12 cellular contexts compared by ENCODE assay signal in the genomic region with DNA sequence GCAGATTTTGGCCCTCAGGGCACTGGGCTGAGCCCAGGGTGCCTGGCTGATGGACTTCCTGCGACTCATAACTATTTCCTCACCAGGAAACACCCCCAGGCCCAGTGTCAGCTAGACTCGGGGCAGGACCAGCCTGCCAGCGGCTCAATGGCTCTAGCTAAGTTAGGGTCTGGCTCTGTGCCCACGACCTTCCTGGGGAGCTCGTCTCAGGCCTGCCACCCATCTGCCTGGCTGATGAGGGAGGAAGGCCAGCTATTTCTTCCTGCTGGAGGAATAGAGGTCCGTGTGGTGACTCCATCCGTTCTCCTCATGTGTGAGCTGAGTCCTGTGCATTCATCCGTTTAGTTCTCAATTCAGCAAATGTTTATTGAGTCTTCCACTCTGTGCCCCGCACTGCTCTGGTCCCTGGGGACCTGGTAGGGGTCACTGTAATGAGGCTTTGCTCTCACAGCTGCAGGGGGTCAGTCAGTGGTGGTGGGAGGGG. TPM values are rescaled to one million over a fixed set of nuclear protein-coding genes. Genes with fewer than 3 reads are reported as not detected.
DNase-seq lines count a peak whose midpoint lies in the region; ATAC-seq, FAIRE-seq and TF ChIP-seq lines count a peak whose summit lies in the region.
"Had no signal": no experiment of that assay in that cellular context is flagged by ENCODE, and none has a peak within 500 bp of the region (broad histone marks: within the 10 kb centered on the region; RNA-seq: fewer than 3 reads in every experiment).

No MANE protein-coding gene starts in this region.

- H3K4me3 ChIP-seq in BLaER1 treated with 17β-estradiol and CSF1 and Interleukin-3, amounts not matched to agents 10 nM and 100 nM, result peak overlapping the region in 2 of 10 experiments; percentile 4 to 17; a peak in 1 of 20 replicates
- no peak overlapping the region for H3K4me3 ChIP-seq in H1 (ENCODE audit: extremely low read depth in 1 of 4, insufficient read depth in 2 of 4, low read depth in 3 of 4, low read length in 4 of 4)

- peaks cover 0 to 5% (median 0%) of the 10 kb centered on the region in 11 experiments; a peak in 1 of 22 replicates for H3K36me3 ChIP-seq in BLaER1 treated with 17β-estradiol and CSF1 and Interleukin-3, amounts not matched to agents 10 nM and 100 nM
- H3K36me3 ChIP-seq in H1 (ENCODE audit: control insufficient read depth in 2 of 4, insufficient read depth in 4 of 4, low read length in 3 of 4), result no peaks in the 10 kb centered on the region

- POLR2A ChIA-PET in H1 (lab: Charles Lee; ENCODE audit: partially characterized antibody), result interaction anchor here (0.6 to 1.6 kb wide), 4 partner anchors 7 to 26 kb away, joined by 3 to 5 read pairs (median 3); no protein-coding TSS in a partner anchor
- POLR2A ChIA-PET in CD4-positive, alpha-beta T cell (lab: Charles Lee), result no interaction called here

- no peak overlapping the region for H3K23ac ChIP-seq in H1 (ENCODE audit: insufficient read length)

- H4K8ac ChIP-seq in H1 (ENCODE audit: extremely low read depth, insufficient read depth, low read length), result no peak overlapping the region

- H3K27me3 Mint-ChIP-seq in mesothelial cell of epicardium (ENCODE audit: low read depth), result no peaks in the 10 kb centered on the region
- peaks cover 29% of the 10 kb centered on the region for H3K27me3 Mint-ChIP-seq in CD4-positive, alpha-beta T cell
- H3K27me3 Mint-ChIP-seq: activated CD8-positive, alpha-beta T cell treated with anti-CD3 and anti-CD28 coated beads for 36 hours had no signal

- in situ Hi-C loops in KBM-7 (cut with MboI; ENCODE audit: low pct_unique_long_range_greater_than_20kb, low sequenced_read_pairs) (no loop called here), G401 (cut with HindIII; ENCODE audit: low sequenced_read_pairs) (no loop called here)

- WGBS in H1 (ENCODE audit: extremely low coverage in 1 of 2, insufficient coverage in 1 of 2, insufficient read length in 1 of 2, insufficient replicate concordance in 2 of 2, low coverage in 1 of 2, low lambda C conversion rate in 2 of 2, missing lambda C conversion rate in 1 of 2), 2 experiments, result 87% methylated on average over 9 of the region's 9 CpGs; no CpG with 5 or more reads in 1 of the 2 experiments

- peaks cover 17 to 62% (median 33%) of the 10 kb centered on the region in 10 experiments for H3K4me1 ChIP-seq in BLaER1 treated with 17β-estradiol and CSF1 and Interleukin-3, amounts not matched to agents 10 nM and 100 nM
- H3K4me1 ChIP-seq in H1 (replicated peaks in 1 of 4; ENCODE audit: control insufficient read depth in 3 of 4, insufficient read depth in 4 of 4, low read length in 3 of 4), result peaks cover 3 to 12% (median 7%) of the 10 kb centered on the region in 4 experiments

- peaks cover 9% of the 10 kb centered on the region for H3K36me3 Mint-ChIP-seq in mesothelial cell of epicardium
- H3K36me3 Mint-ChIP-seq in CD4-positive, alpha-beta T cell (ENCODE audit: low read depth), result no peaks in the 10 kb centered on the region

- no peak overlapping the region for H4K91ac ChIP-seq in H1 (replicated peaks; ENCODE audit: insufficient read length, low read length)

- peak overlapping the region; percentile 75; the same call in 1 of the 2 replicates for H2AK5ac ChIP-seq in H1 (ENCODE audit: low read depth, low read length)

- ATAC-seq in GM21360 (IDR thresholded peaks at IDR 0.05; ENCODE audit: unreplicated experiment) (no peak), GM18868 (IDR thresholded peaks at IDR 0.05; ENCODE audit: unreplicated experiment) (no peak)
- ATAC-seq in CD4-positive, alpha-beta T cell (ENCODE audit: poor library complexity), result no peak
- ATAC-seq: activated CD8-positive, alpha-beta T cell treated with anti-CD3 and anti-CD28 coated beads for 36 hours had no signal

- no peaks in the 10 kb centered on the region for H3K9me3 Mint-ChIP-seq in mesothelial cell of epicardium
- H3K9me3 Mint-ChIP-seq in CD4-positive, alpha-beta T cell, result no peaks in the 10 kb centered on the region
- H3K9me3 Mint-ChIP-seq: activated CD8-positive, alpha-beta T cell treated with anti-CD3 and anti-CD28 coated beads for 36 hours; dendritic cell treated with granulocyte-macrophage colony-stimulating factor and Interleukin-4, amounts not matched to agents 40 ng/mL and 50 ng/mL, for 4 days had no signal

- peak overlapping the region in 3 of 11 experiments; percentile 2 to 50 (median 37); a peak in 3 of 22 replicates for H3K9ac ChIP-seq in BLaER1 treated with 17β-estradiol and CSF1 and Interleukin-3, amounts not matched to agents 10 nM and 100 nM
- peak overlapping the region in 1 of 4 experiments; percentile 7; a peak in 2 of 7 replicates for H3K9ac ChIP-seq in H1 (replicated peaks in 1 of 4; ENCODE audit: extremely low read depth in 1 of 4, low read depth in 3 of 4, low read length in 3 of 4)

- TF ChIP-seq RAD21 in H1 (IDR thresholded peaks at IDR 0.05 in 1 of 2, conservative IDR thresholded peaks at IDR 0.05 in 1 of 2; ENCODE audit: low read depth in 2 of 2, low read length in 2 of 2), result no peak

- H3K27me3 ChIP-seq in BLaER1 treated with 17β-estradiol and CSF1 and Interleukin-3, amounts not matched to agents 10 nM and 100 nM, result no peaks in the 10 kb centered on the region
- no peaks in the 10 kb centered on the region for H3K27me3 ChIP-seq in H1 (replicated peaks in 1 of 4; ENCODE audit: control insufficient read depth in 3 of 4, extremely low read depth in 1 of 4, insufficient read depth in 3 of 4, low read length in 3 of 4)
- no peaks in the 10 kb centered on the region for H3K27me3 ChIP-seq in CD4-positive, alpha-beta T cell (ENCODE audit: control insufficient read depth, insufficient read depth, low read length)

- no peak overlapping the region for H3K4ac ChIP-seq in H1 (replicated peaks; ENCODE audit: insufficient read length, low read depth, low read length)

- H3K27ac Mint-ChIP-seq in mesothelial cell of epicardium, result peak overlapping the region; percentile 55
- H3K27ac Mint-ChIP-seq in CD4-positive, alpha-beta T cell, result no peak overlapping the region
- H3K27ac Mint-ChIP-seq: activated CD8-positive, alpha-beta T cell treated with anti-CD3 and anti-CD28 coated beads for 36 hours; dendritic cell treated with granulocyte-macrophage colony-stimulating factor and Interleukin-4, amounts not matched to agents 40 ng/mL and 50 ng/mL, for 4 days had no signal

- no peak overlapping the region for H3K4me3 Mint-ChIP-seq in mesothelial cell of epicardium
- no peak overlapping the region for H3K4me3 Mint-ChIP-seq in CD4-positive, alpha-beta T cell
- H3K4me3 Mint-ChIP-seq: activated CD8-positive, alpha-beta T cell treated with anti-CD3 and anti-CD28 coated beads for 36 hours; dendritic cell treated with granulocyte-macrophage colony-stimulating factor and Interleukin-4, amounts not matched to agents 40 ng/mL and 50 ng/mL, for 4 days had no signal

- TF ChIP-seq EP300 in H1 (IDR thresholded peaks at IDR 0.05; ENCODE audit: borderline replicate concordance in 1 of 2, low read depth in 2 of 2, low read length in 2 of 2), result no peak

- H2BK20ac ChIP-seq in H1 (ENCODE audit: low read length), result no peak overlapping the region

- no peak overlapping the region for H3K56ac ChIP-seq in H1 (replicated peaks; ENCODE audit: insufficient read length, low read depth, low read length)

- peaks cover 24% of the 10 kb centered on the region for H3K4me1 Mint-ChIP-seq in mesothelial cell of epicardium
- no peaks in the 10 kb centered on the region for H3K4me1 Mint-ChIP-seq in CD4-positive, alpha-beta T cell (ENCODE audit: low read depth)

- TF ChIP-seq CTCF in H1 (IDR thresholded peaks at IDR 0.05; ENCODE audit: control extremely low read depth in 1 of 3, insufficient read depth in 1 of 3, low read depth in 1 of 3, low read length in 3 of 3) (no peak), mesothelial cell of epicardium (IDR thresholded peaks at IDR 0.05; ENCODE audit: unreplicated experiment) (no peak)
- no peak for TF ChIP-seq CTCF in CD4-positive, alpha-beta T cell (IDR thresholded peaks at IDR 0.05)

- H3K27ac ChIP-seq in BLaER1 treated with 17β-estradiol and CSF1 and Interleukin-3, amounts not matched to agents 10 nM and 100 nM, result peak overlapping the region in 3 of 11 experiments; percentile 33 to 58 (median 53); a peak in 8 of 22 replicates
- H3K27ac ChIP-seq in H1 (ENCODE audit: low read depth, low read length), result no peak overlapping the region
- no peak overlapping the region for H3K27ac ChIP-seq in CD4-positive, alpha-beta T cell (ENCODE audit: low read depth, low read length)
- H3K27ac ChIP-seq: HL-60 had no signal

- no peak overlapping the region for H2AFZ ChIP-seq in H1 (ENCODE audit: low read length)

- CTCF ChIA-PET in H1 (lab: Charles Lee; ENCODE audit: partially characterized antibody), result interaction anchor here (0.7 to 49.0 kb wide), 18 partner anchors 7 to 86 kb away, joined by 3 to 1615 read pairs (median 16); a partner anchor contains a TSS
- CTCF ChIA-PET in CD4-positive, alpha-beta T cell (lab: Charles Lee), result no interaction called here

- H3K14ac ChIP-seq in H1 (ENCODE audit: insufficient read length), result no peak overlapping the region

- peak overlapping the region; percentile 10; the same call in 1 of the 2 replicates for H2BK12ac ChIP-seq in H1 (ENCODE audit: low read depth, low read length)

- no peak overlapping the region for H2BK5ac ChIP-seq in H1 (ENCODE audit: low read depth, low read length)

- no peak overlapping the region for H4K5ac ChIP-seq in H1 (ENCODE audit: insufficient read length, low read depth, low read length)

- H3K79me2 ChIP-seq in H1 (ENCODE audit: control insufficient read depth in 1 of 2, insufficient read depth in 2 of 2, low read length in 2 of 2), result peaks cover 0 to 51% of the 10 kb centered on the region in 2 experiments; a peak in 3 of 4 replicates

- H3K18ac ChIP-seq in H1 (ENCODE audit: extremely low read depth, low read length), result no peak overlapping the region

- TF ChIP-seq POLR2A in H1 (IDR thresholded peaks at IDR 0.05; ENCODE audit: control extremely low read depth in 1 of 2, low read depth in 2 of 2, low read length in 2 of 2), result no peak

- H3K4me2 ChIP-seq in BLaER1 treated with 17β-estradiol and CSF1 and Interleukin-3, amounts not matched to agents 10 nM and 100 nM, result peak overlapping the region; percentile 42 to 88 (median 67)
- no peak overlapping the region for H3K4me2 ChIP-seq in H1 (ENCODE audit: insufficient read depth in 1 of 2, low read depth in 2 of 2, low read length in 2 of 2)

- peaks cover 4 to 59% (median 16%) of the 10 kb centered on the region in 11 experiments; a peak in 14 of 22 replicates for H4K20me1 ChIP-seq in BLaER1 treated with 17β-estradiol and CSF1 and Interleukin-3, amounts not matched to agents 10 nM and 100 nM
- peaks cover 0 to 2% of the 10 kb centered on the region in 2 experiments for H4K20me1 ChIP-seq in H1 (replicated peaks in 1 of 2; ENCODE audit: control insufficient read depth in 1 of 2, insufficient read depth in 2 of 2, low read length in 2 of 2)

- H2BK15ac ChIP-seq in H1 (ENCODE audit: low read length), result no peak overlapping the region; the same call in 1 of the 2 replicates

- no peaks in the 10 kb centered on the region; the same call in 1 of the 2 replicates for H3K23me2 ChIP-seq in H1 (ENCODE audit: low read depth, low read length)

- FAIRE-seq in H1 (lab: Jason Lieb, UNC), result no peak

- intact Hi-C loops in CD4-positive, alpha-beta T cell (cut with DNase I, micrococcal nuclease), result no loop called here

- H3K9me3 ChIP-seq in BLaER1 treated with 17β-estradiol and CSF1 and Interleukin-3, amounts not matched to agents 10 nM and 100 nM (replicated peaks in 1 of 11), result no peaks in the 10 kb centered on the region
- no peaks in the 10 kb centered on the region for H3K9me3 ChIP-seq in H1 (ENCODE audit: insufficient read depth in 2 of 2, low read depth in 1 of 2, low read length in 1 of 2)
- H3K9me3 ChIP-seq in CD4-positive, alpha-beta T cell (ENCODE audit: control insufficient read depth, low read length), result no peaks in the 10 kb centered on the region

- H2BK120ac ChIP-seq in H1 (replicated peaks; ENCODE audit: low read depth, low read length), result no peak overlapping the region

- DNase-seq in KBM-7 (peak; percentile 31), H1 (ENCODE audit: low read depth in 1 of 2, low spot score in 2 of 2) (no peak), mesothelial cell of epicardium (ENCODE audit: low spot score in 2 of 2, unreplicated experiment in 2 of 2) (no peak), G401 (ENCODE audit: low spot score) (no peak)
- DNase-seq in CD4-positive, alpha-beta T cell, result no peak
- DNase-seq: activated CD8-positive, alpha-beta T cell treated with anti-CD3 and anti-CD28 coated beads for 36 hours; NK-92 treated with Interleukin-12 subunit alpha and Interleukin-12 subunit beta, amount 100 ng/mL, for 24 hours had no signal

- peaks cover 12% of the 10 kb centered on the region for H3K79me1 ChIP-seq in H1 (ENCODE audit: low read depth, low read length)

RNA-seq across cellular contexts. Expression of a gene that starts 44.5 kb away (rescaled TPM):
- total RNA-seq in H1 (2021; fragmentation: NEBNext Ultra II Directional; extraction: Animal tissue kit (Norgen Biotek cat#: 25700)), result 39.0 and 41.8 TPM in 2 replicates
- 14.2 and 22.9 TPM in 2 replicates for polyA plus RNA-seq in H1 (2011; rRNA removed)
- polyA plus RNA-seq in H1 (2011; cell fraction: cytosol; rRNA removed), result 12.9 TPM
- polyA plus RNA-seq in H1 (2011; cell fraction: nucleus; rRNA removed), result 36.8 TPM
- polyA plus RNA-seq in H1 (2012, experiment 1 of 2), result 19.9 to 26.0 TPM (median 24.2 TPM) in 4 replicates
- 13.6 TPM for polyA plus RNA-seq in H1 (2012, experiment 2 of 2)
- polyA plus RNA-seq in H1 (2013, experiment 1 of 2), result 25.7 TPM
- 28.4 TPM for polyA plus RNA-seq in H1 (2013, experiment 2 of 2)
- 27.1 and 34.3 TPM in 2 replicates for polyA minus RNA-seq in H1 (2011; rRNA and poly(A)+ RNA removed)
- 19.2 TPM for polyA minus RNA-seq in H1 (2011; cell fraction: cytosol; rRNA and poly(A)+ RNA removed)
- 21.7 TPM for polyA minus RNA-seq in H1 (2011; cell fraction: nucleus; rRNA and poly(A)+ RNA removed)
- 178 to 189 TPM (median 180 TPM) in 3 replicates for total RNA-seq in mesothelial cell of epicardium
- total RNA-seq in CD4-positive, alpha-beta T cell, result not detected
- 29.9 and 31.1 TPM in 2 replicates for total RNA-seq in G401 (2014; rRNA removed; shearing (Covaris generic))

Comparison
In these comparisons a context has a peak if more than half of its experiments do, and no peak if none do; other contexts are left out.
1. H3K4me2 ChIP-seq: peak in BLaER1 treated with 17β-estradiol and CSF1 and Interleukin-3, amounts not matched to agents 10 nM and 100 nM (11 of 11); none in H1 (0 of 2).
2. RNA of a gene that starts 44.5 kb away (total RNA-seq): 178 to 189 TPM in mesothelial cell of epicardium, 39.0 to 41.8 TPM in H1 and 29.9 to 31.1 TPM in G401; not detected in CD4-positive, alpha-beta T cell; every median in the first group is over 10 times any median in the second.